Comparison of ENCODE assay signal across 11 cellular contexts in genomic region chr2:200156140-200156858, GRCh38.
DNase-seq lines count a peak whose midpoint lies in the region; ATAC-seq and TF ChIP-seq lines count a peak whose summit lies in the region.
"Had no signal": no experiment of that assay in that cellular context is flagged by ENCODE, and none has a peak within 500 bp of the region (broad histone marks: within the 10 kb centered on the region; RNA-seq: fewer than 3 reads in every experiment).

No MANE protein-coding gene starts in this region.

- H4K20me1 ChIP-seq in smooth muscle cell (ENCODE audit: low read depth), result no peaks in the 10 kb centered on the region

- peak overlapping the region; percentile 84 for H2AFZ ChIP-seq in smooth muscle cell (ENCODE audit: low read depth)

- peak overlapping the region; percentile 83 for H3K4me2 ChIP-seq in smooth muscle cell

- H3K27me3 Mint-ChIP-seq in activated T-cell treated with anti-CD3 and anti-CD28 coated beads, Interleukin-2, amount 50 U/mL, for 24 hours, result peaks cover 13% of the 10 kb centered on the region

- no peak overlapping the region for H3K4me3 Mint-ChIP-seq in activated T-cell treated with anti-CD3 and anti-CD28 coated beads, Interleukin-2, amount 50 U/mL, for 24 hours

- H3K27me3 ChIP-seq in right atrium auricular region (no peaks in the 10 kb centered on the region), smooth muscle cell (ENCODE audit: low read depth) (no peaks in the 10 kb centered on the region)
- H3K27me3 ChIP-seq: transverse colon had no signal

- in situ Hi-C loops in astrocyte of the cerebellum (cut with HindIII; ENCODE audit: low sequenced_read_pairs), result no loop called here

- H3K36me3 Mint-ChIP-seq in activated T-cell treated with anti-CD3 and anti-CD28 coated beads, Interleukin-2, amount 50 U/mL, for 24 hours (ENCODE audit: low read depth), result no peaks in the 10 kb centered on the region

- H3K4me1 Mint-ChIP-seq in activated T-cell treated with anti-CD3 and anti-CD28 coated beads, Interleukin-2, amount 50 U/mL, for 24 hours (ENCODE audit: low read depth), result peaks cover 2% of the 10 kb centered on the region

- DNase-seq in HPDE6-E6E7 (ENCODE audit: extremely low spot score) (peak; percentile 64), astrocyte of the cerebellum (ENCODE audit: low read depth) (peak; percentile 68), right atrium auricular region (ENCODE audit: low spot score) (peak; percentile 62), smooth muscle cell (lab: John Stamatoyannopoulos, UW; ENCODE audit: unreplicated experiment) (no peak), NCI-H1436 treated with DMSO at 0.1 percent for 48 hours (lab: John Stamatoyannopoulos, UW) (no peak), ureter (ENCODE audit: low spot score) (no peak)
- DNase-seq in activated T-cell treated with anti-CD3 and anti-CD28 coated beads, Interleukin-2, amount 50 U/mL, for 24 hours, result no peak
- DNase-seq: NCI-H446 treated with DMSO at 0.1 percent for 48 hours, transverse colon had no signal

- 59% methylated on average over 6 of the region's 6 CpGs for WGBS in smooth muscle cell (ENCODE audit: low lambda C conversion rate)

- H3K36me3 ChIP-seq in right atrium auricular region (no peaks in the 10 kb centered on the region), smooth muscle cell (ENCODE audit: low read depth) (no peaks in the 10 kb centered on the region)
- H3K36me3 ChIP-seq: transverse colon had no signal

- peak overlapping the region; percentile 7 for H3K4me3 ChIP-seq in astrocyte of the cerebellum (ENCODE audit: low read depth, low read length)
- peak overlapping the region in 1 of 2 donors; percentile 25 for H3K4me3 ChIP-seq in right atrium auricular region
- peak overlapping the region; percentile 55 for H3K4me3 ChIP-seq in smooth muscle cell

- H3K79me2 ChIP-seq in smooth muscle cell (ENCODE audit: low read depth), result no peaks in the 10 kb centered on the region

- peaks cover 13% of the 10 kb centered on the region for H3K9me3 Mint-ChIP-seq in activated T-cell treated with anti-CD3 and anti-CD28 coated beads, Interleukin-2, amount 50 U/mL, for 24 hours

- no peak for TF ChIP-seq CTCF in astrocyte of the cerebellum (IDR thresholded peaks at IDR 0.05; ENCODE audit: low read depth, low read length, missing control alignments)
- TF ChIP-seq CTCF in right atrium auricular region (IDR thresholded peaks at IDR 0.05), result no peak
- TF ChIP-seq CTCF in smooth muscle cell (IDR thresholded peaks at IDR 0.05; ENCODE audit: borderline replicate concordance, insufficient read depth, poor library complexity, severe bottlenecking), result no peak

- H3K9me3 ChIP-seq in right atrium auricular region, result no peaks in the 10 kb centered on the region
- no peaks in the 10 kb centered on the region for H3K9me3 ChIP-seq in smooth muscle cell (replicated peaks; ENCODE audit: low read depth)
- H3K9me3 ChIP-seq: transverse colon had no signal

- ATAC-seq in HG03460 (IDR thresholded peaks at IDR 0.05; ENCODE audit: unreplicated experiment), result no peak

- peak overlapping the region; percentile 65 for H3K9ac ChIP-seq in smooth muscle cell (ENCODE audit: low read depth)

- H3K27ac Mint-ChIP-seq in activated T-cell treated with anti-CD3 and anti-CD28 coated beads, Interleukin-2, amount 50 U/mL, for 24 hours, result no peak overlapping the region

- H3F3A ChIP-seq in smooth muscle cell (ENCODE audit: low read depth), result peaks cover 20% of the 10 kb centered on the region

- H3K4me1 ChIP-seq in right atrium auricular region, result peaks cover 0 to 7% of the 10 kb centered on the region in 2 donors
- H3K4me1 ChIP-seq in smooth muscle cell (ENCODE audit: low read depth), result peaks cover 8% of the 10 kb centered on the region
- H3K4me1 ChIP-seq: transverse colon had no signal

- H3K27ac ChIP-seq in right atrium auricular region (no peak overlapping the region), smooth muscle cell (ENCODE audit: low read depth) (peak overlapping the region; percentile 63)
- H3K27ac ChIP-seq: skin epidermis, transverse colon had no signal

Comparison
In these comparisons a context has a peak if more than half of its experiments do, and no peak if none do; other contexts are left out.
1. DNase-seq: peak in HPDE6-E6E7 (single experiment), astrocyte of the cerebellum (single experiment) and right atrium auricular region (single experiment); none in smooth muscle cell (single experiment), activated T-cell treated with anti-CD3 and anti-CD28 coated beads, Interleukin-2, amount 50 U/mL, for 24 hours (single experiment), NCI-H1436 treated with DMSO at 0.1 percent for 48 hours (single experiment) and ureter (single experiment).